8 cellular contexts compared by ENCODE assay signal in the genomic region with DNA sequence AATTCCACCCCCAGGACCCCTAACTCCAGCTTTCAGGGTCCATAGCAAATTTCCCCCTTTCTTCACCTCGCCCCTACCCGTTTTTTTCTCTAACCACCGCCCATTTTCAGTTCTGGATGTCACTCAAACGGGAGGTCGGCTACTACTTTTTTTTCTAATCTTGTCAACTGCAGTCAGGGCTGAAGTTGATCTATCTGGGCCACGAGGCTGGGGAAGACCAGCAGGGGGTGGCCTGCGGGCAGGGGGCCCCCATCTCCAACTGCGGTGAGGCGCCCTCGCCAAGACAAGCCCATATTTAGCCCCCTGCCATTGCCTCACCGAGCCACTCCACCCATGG. TPM values are rescaled to one million over a fixed set of nuclear protein-coding genes. Genes with fewer than 3 reads are reported as not detected.
DNase-seq lines count a peak whose midpoint lies in the region; ATAC-seq and TF ChIP-seq lines count a peak whose summit lies in the region.

No MANE protein-coding gene starts in this region.

- peak overlapping the region; percentile 16 to 85 (median 66) for H3K4me3 Mint-ChIP-seq in IgD-negative memory B cell
- H3K4me3 Mint-ChIP-seq in natural killer cell = peak overlapping the region; percentile 52

- intact Hi-C loops in natural killer cell (cut with micrococcal nuclease) = no loop called here

- H3K27ac Mint-ChIP-seq in IgD-negative memory B cell (no peak overlapping the region), natural killer cell (no peak overlapping the region)

- H3K36me3 Mint-ChIP-seq in IgD-negative memory B cell (no peaks in the 10 kb centered on the region), natural killer cell (no peaks in the 10 kb centered on the region)

- ATAC-seq in GM21515 (IDR thresholded peaks at IDR 0.05; ENCODE audit: unreplicated experiment) (peak; percentile 13), natural killer cell (no peak)

- peak; percentile 54 for DNase-seq in GM12865 (ENCODE audit: low read depth)
- DNase-seq in choroid plexus epithelial cell (ENCODE audit: low read depth) = no peak
- no peak for DNase-seq in natural killer cell
- no peak for DNase-seq in amygdala (lab: John Stamatoyannopoulos, UW)
- no peak for DNase-seq in NCI-H1930 (lab: John Stamatoyannopoulos, UW)
- DNase-seq in iPS-NIHi7 (ENCODE audit: extremely low spot score) = no peak

- H3K9me3 Mint-ChIP-seq in IgD-negative memory B cell = no peaks in the 10 kb centered on the region
- H3K9me3 Mint-ChIP-seq in natural killer cell = no peaks in the 10 kb centered on the region

- H3K4me3 ChIP-seq in GM12865 (ENCODE audit: low read depth, low read length) = peak overlapping the region; percentile 71
- H3K4me3 ChIP-seq in choroid plexus epithelial cell (ENCODE audit: low read depth, low read length) = peak overlapping the region; percentile 82

- peaks cover 27% of the 10 kb centered on the region for H3K27me3 Mint-ChIP-seq in IgD-negative memory B cell
- peaks cover 28 to 62% of the 10 kb centered on the region in 2 donors for H3K27me3 Mint-ChIP-seq in natural killer cell (ENCODE audit: low read depth in 2 of 2)

- H3K4me1 Mint-ChIP-seq in IgD-negative memory B cell (peaks cover 0 to 10% (median 9%) of the 10 kb centered on the region in 3 donors), natural killer cell (peaks cover 0 to 13% of the 10 kb centered on the region in 2 donors)

- TF ChIP-seq CTCF in GM12865 (IDR thresholded peaks at IDR 0.05; ENCODE audit: insufficient read depth, low read depth, low read length, missing control alignments) (no peak), choroid plexus epithelial cell (conservative IDR thresholded peaks at IDR 0.05; ENCODE audit: low read depth, low read length) (no peak), natural killer cell (IDR thresholded peaks at IDR 0.05) (no peak)

RNA-seq across cellular contexts. Expression of gene LHFPL6, which starts 0.7 kb away (rescaled TPM):
- not detected for polyA plus RNA-seq in IgD-negative memory B cell
- total RNA-seq in natural killer cell = not detected

RNA-seq across cellular contexts. Expression of gene COG6, which starts 53.2 kb away (rescaled TPM):
- polyA plus RNA-seq in IgD-negative memory B cell = 11.7 TPM
- total RNA-seq in natural killer cell = 10 to 100 TPM; 30.2 to 36.0 (median 32.3) TPM
